ENCODE assay signal across 38 cellular contexts in genomic region chr2:52749764-52750163, GRCh38.
"Had no signal": no experiment of that assay in that cellular context is flagged by ENCODE, and none has a peak within 500 bp of the region (broad histone marks: within the 10 kb centered on the region; RNA-seq: fewer than 3 reads in every experiment).

No MANE protein-coding gene starts in this region.

- H3K4me1 Mint-ChIP-seq: activated naive CD4-positive, alpha-beta T cell treated with anti-CD3 and anti-CD28 coated beads, Interleukin-2, amount 10 ng/mL, durations not matched to agents 7 days and 5 days; activated naive CD4-positive, alpha-beta T cell treated with anti-CD3 and anti-CD28 coated beads, Interleukin-2, amount 50 U/mL, for 24 hours; activated naive CD8-positive, alpha-beta T cell treated with anti-CD3 and anti-CD28 coated beads for 36 hours; activated naive CD8-positive, alpha-beta T cell treated with anti-CD3 and anti-CD28 coated beads, Interleukin-2, amount 10 ng/mL, durations not matched to agents 7 days and 5 days; activated naive CD8-positive, alpha-beta T cell treated with anti-CD3 and anti-CD28 coated beads, Interleukin-2, amount 50 U/mL, for 24 hours; activated T-helper 17 cell treated with anti-CD3 and anti-CD28 coated beads, Interleukin-2, amount 50 U/mL, for 72 hours; brain; central memory CD8-positive, alpha-beta T cell had no signal

- H3K4me1 ChIP-seq: adrenal gland, ascending aorta, body of pancreas, breast epithelium had no signal

- DNase-seq: activated effector memory CD4-positive, alpha-beta T cell treated with anti-CD3 and anti-CD28 coated beads, Interleukin-2, amount 50 U/mL, for 16 hours; activated effector memory CD4-positive, alpha-beta T cell treated with Interleukin-2 at 50 U/mL for 16 hours; activated gamma-delta T cell; activated naive CD4-positive, alpha-beta T cell; activated naive CD4-positive, alpha-beta T cell treated with anti-CD3 and anti-CD28 coated beads for 36 hours; activated naive CD4-positive, alpha-beta T cell treated with anti-CD3 and anti-CD28 coated beads, Interleukin-2, amount 10 ng/mL, durations not matched to agents 7 days and 5 days; activated naive CD4-positive, alpha-beta T cell treated with anti-CD3 and anti-CD28 coated beads, Interleukin-2, amount 50 U/mL, for 16 hours; activated naive CD4-positive, alpha-beta T cell treated with Interleukin-2 at 50 U/mL for 16 hours; activated naive CD8-positive, alpha-beta T cell treated with anti-CD3 and anti-CD28 coated beads for 36 hours; activated naive CD8-positive, alpha-beta T cell treated with anti-CD3 and anti-CD28 coated beads, Interleukin-2, amount 10 ng/mL, durations not matched to agents 7 days and 5 days; activated naive CD8-positive, alpha-beta T cell treated with anti-CD3 and anti-CD28 coated beads, Interleukin-2, amount 50 U/mL, for 24 hours; activated T-cell treated with anti-CD3 and anti-CD28 coated beads, Interleukin-2, amount 50 U/mL, for 1 hour; activated T-cell treated with anti-CD3 and anti-CD28 coated beads, Interleukin-2, amount 50 U/mL, for 24 hours; activated T-cell treated with anti-CD3 and anti-CD28 coated beads, Interleukin-2, amount 50 U/mL, for 4 hours; activated T-cell treated with anti-CD3 and anti-CD28 coated beads, Interleukin-2, amount 50 U/mL, for 48 hours; activated T-cell treated with anti-CD3 and anti-CD28 coated beads, Interleukin-2, amount 50 U/mL, for 72 hours; adrenal gland; amniotic stem cell; amygdala; anterior cingulate cortex; aorta; body of pancreas; brain microvascular endothelial cell; caudate nucleus; central memory CD4-positive, alpha-beta T cell; cerebellar nuclear complex had no signal

- H3K4me3 Mint-ChIP-seq: activated naive CD4-positive, alpha-beta T cell treated with anti-CD3 and anti-CD28 coated beads for 36 hours; activated naive CD4-positive, alpha-beta T cell treated with anti-CD3 and anti-CD28 coated beads, Interleukin-2, amount 10 ng/mL, durations not matched to agents 7 days and 5 days; activated naive CD4-positive, alpha-beta T cell treated with anti-CD3 and anti-CD28 coated beads, Interleukin-2, amount 50 U/mL, for 24 hours; activated naive CD8-positive, alpha-beta T cell; activated naive CD8-positive, alpha-beta T cell treated with anti-CD3 and anti-CD28 coated beads for 36 hours; activated naive CD8-positive, alpha-beta T cell treated with anti-CD3 and anti-CD28 coated beads, Interleukin-2, amount 10 ng/mL, durations not matched to agents 7 days and 5 days; activated naive CD8-positive, alpha-beta T cell treated with anti-CD3 and anti-CD28 coated beads, Interleukin-2, amount 50 U/mL, for 24 hours; activated T-cell treated with anti-CD3 and anti-CD28 coated beads, Interleukin-2, amount 50 U/mL, for 24 hours; activated T-cell treated with anti-CD3 and anti-CD28 coated beads, Interleukin-2, amount 50 U/mL, for 4 hours; activated T-cell treated with anti-CD3 and anti-CD28 coated beads, Interleukin-2, amount 50 U/mL, for 72 hours; activated T-helper 1 cell treated with anti-CD3 and anti-CD28 coated beads, Interleukin-12 subunit alpha, Interleukin-12 subunit beta, Interleukin-2, Interleukin-4 antibody, amounts not matched to agents 30 ng/mL and 10 ng/mL and 1 ng/mL, durations not matched to agents 14 hours and 24 hours and 36 hours; activated T-helper 17 cell treated with anti-CD3 and anti-CD28 coated beads, Interleukin-2, amount 50 U/mL, for 72 hours; brain; central memory CD8-positive, alpha-beta T cell had no signal

- H3K9me3 ChIP-seq: ascending aorta had no signal

- FAIRE-seq: bronchial epithelial cell had no signal

- H3K27me3 ChIP-seq: adrenal gland, ascending aorta, body of pancreas, brain microvascular endothelial cell, breast epithelium, cardiac muscle cell had no signal

- H3K27ac Mint-ChIP-seq: activated naive CD4-positive, alpha-beta T cell treated with anti-CD3 and anti-CD28 coated beads for 36 hours; activated naive CD4-positive, alpha-beta T cell treated with anti-CD3 and anti-CD28 coated beads, Interleukin-2, amount 10 ng/mL, durations not matched to agents 7 days and 5 days; activated naive CD4-positive, alpha-beta T cell treated with anti-CD3 and anti-CD28 coated beads, Interleukin-2, amount 50 U/mL, for 24 hours; activated naive CD4-positive, alpha-beta T cell treated with anti-CD3 and anti-CD28 coated beads, Interleukin-2, amount 50 U/mL, for 72 hours; activated naive CD8-positive, alpha-beta T cell; activated naive CD8-positive, alpha-beta T cell treated with anti-CD3 and anti-CD28 coated beads for 36 hours; activated naive CD8-positive, alpha-beta T cell treated with anti-CD3 and anti-CD28 coated beads, Interleukin-2, amount 10 ng/mL, durations not matched to agents 7 days and 5 days; activated naive CD8-positive, alpha-beta T cell treated with anti-CD3 and anti-CD28 coated beads, Interleukin-2, amount 50 U/mL, for 24 hours; activated T-cell treated with anti-CD3 and anti-CD28 coated beads, Interleukin-2, amount 50 U/mL, for 24 hours; activated T-cell treated with anti-CD3 and anti-CD28 coated beads, Interleukin-2, amount 50 U/mL, for 72 hours; activated T-helper 1 cell treated with anti-CD3 and anti-CD28 coated beads, Interleukin-12 subunit alpha, Interleukin-12 subunit beta, Interleukin-2, Interleukin-4 antibody, amounts not matched to agents 30 ng/mL and 10 ng/mL and 1 ng/mL, durations not matched to agents 14 hours and 24 hours and 36 hours; activated T-helper 17 cell treated with anti-CD3 and anti-CD28 coated beads, Interleukin-2, amount 50 U/mL, for 72 hours; activated T-helper 2 cell treated with anti-CD3 and anti-CD28 coated beads, Interferon-gamma antibody, Interleukin-2, Interleukin-4, amounts not matched to agents 10 μg/mL and 5 μg/mL and 100 μg/mL, durations not matched to agents 14 hours and 24 hours and 36 hours; brain had no signal

- H3K4me3 ChIP-seq: adrenal gland, ascending aorta, body of pancreas, breast epithelium, cardiac muscle cell had no signal

- H3K27me3 Mint-ChIP-seq: activated naive CD4-positive, alpha-beta T cell treated with anti-CD3 and anti-CD28 coated beads, Interleukin-2, amount 10 ng/mL, durations not matched to agents 7 days and 5 days; activated naive CD4-positive, alpha-beta T cell treated with anti-CD3 and anti-CD28 coated beads, Interleukin-2, amount 50 U/mL, for 24 hours; activated naive CD8-positive, alpha-beta T cell; activated naive CD8-positive, alpha-beta T cell treated with anti-CD3 and anti-CD28 coated beads for 36 hours; activated naive CD8-positive, alpha-beta T cell treated with anti-CD3 and anti-CD28 coated beads, Interleukin-2, amount 10 ng/mL, durations not matched to agents 7 days and 5 days; activated naive CD8-positive, alpha-beta T cell treated with anti-CD3 and anti-CD28 coated beads, Interleukin-2, amount 50 U/mL, for 24 hours; activated T-cell treated with anti-CD3 and anti-CD28 coated beads, Interleukin-2, amount 50 U/mL, for 24 hours; activated T-helper 17 cell treated with anti-CD3 and anti-CD28 coated beads, Interleukin-2, amount 50 U/mL, for 72 hours; central memory CD8-positive, alpha-beta T cell had no signal

- H3K27ac ChIP-seq: adrenal gland, ascending aorta, body of pancreas, brain microvascular endothelial cell, breast epithelium, cardiac muscle cell had no signal

- H3K36me3 Mint-ChIP-seq: activated naive CD4-positive, alpha-beta T cell treated with anti-CD3 and anti-CD28 coated beads, Interleukin-2, amount 10 ng/mL, durations not matched to agents 7 days and 5 days; activated naive CD4-positive, alpha-beta T cell treated with anti-CD3 and anti-CD28 coated beads, Interleukin-2, amount 50 U/mL, for 24 hours; activated naive CD8-positive, alpha-beta T cell; activated naive CD8-positive, alpha-beta T cell treated with anti-CD3 and anti-CD28 coated beads for 36 hours; activated naive CD8-positive, alpha-beta T cell treated with anti-CD3 and anti-CD28 coated beads, Interleukin-2, amount 10 ng/mL, durations not matched to agents 7 days and 5 days; brain had no signal

- H3K36me3 ChIP-seq: adrenal gland, ascending aorta, brain microvascular endothelial cell, breast epithelium, cardiac muscle cell had no signal

- ATAC-seq: activated naive CD4-positive, alpha-beta T cell treated with anti-CD3 and anti-CD28 coated beads, Interleukin-2, amount 50 U/mL, for 72 hours; activated naive CD8-positive, alpha-beta T cell treated with anti-CD3 and anti-CD28 coated beads, Interleukin-2, amount 50 U/mL, for 24 hours; activated T-cell treated with anti-CD3 and anti-CD28 coated beads, Interleukin-2, amount 50 U/mL, for 4 hours; activated T-cell treated with anti-CD3 and anti-CD28 coated beads, Interleukin-2, amount 50 U/mL, for 72 hours; activated T-helper 17 cell treated with anti-CD3 and anti-CD28 coated beads, Interleukin-2, amount 50 U/mL, for 72 hours; body of pancreas had no signal
